Comparison of ENCODE assay signal across 11 cellular contexts in the genomic region with DNA sequence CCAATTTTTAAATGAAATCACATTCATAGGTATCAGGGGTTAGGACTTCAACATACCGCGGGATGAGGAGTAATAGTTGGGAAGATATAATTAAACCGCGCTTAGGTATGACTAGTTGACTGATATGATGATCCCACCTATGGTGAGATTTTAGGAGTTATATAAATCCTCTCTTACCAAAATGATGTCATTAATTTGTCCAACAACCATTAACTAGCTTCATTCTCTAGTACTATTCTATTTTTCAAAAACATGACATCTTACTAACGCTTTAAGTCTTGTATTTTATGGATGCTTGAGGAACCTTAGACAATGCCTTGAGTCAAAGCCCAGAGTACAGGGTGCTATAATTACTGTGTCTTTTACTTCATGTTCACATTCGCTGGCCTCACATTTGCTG.
"Had no signal": no experiment of that assay in that cellular context is flagged by ENCODE, and none has a peak within 500 bp of the region (broad histone marks: within the 10 kb centered on the region; RNA-seq: fewer than 3 reads in every experiment).

No MANE protein-coding gene starts in this region.

- H2AFZ ChIP-seq: GM23248, GM23338 had no signal

- H3K4me3 ChIP-seq: GM23248, GM23338, HAP-1 had no signal

- DNase-seq: GM23248, GOT3, H7, H9, HCEC 1CT, HFFc6 had no signal

- H3K9me3 ChIP-seq: HAP-1 had no signal

- H3K27ac ChIP-seq: GM23248 had no signal

- FAIRE-seq: H1, H54 had no signal

- H3K9ac ChIP-seq: GM23248 had no signal

- ATAC-seq: GM23338, HCT116 had no signal

- H3K4me2 ChIP-seq: GM23338 had no signal

- H3K36me3 ChIP-seq: HAP-1 had no signal
